Comparison of ENCODE assay signal across 8 cellular contexts in genomic region chr2:241659150-241659739, GRCh38. TPM values are rescaled to one million over a fixed set of nuclear protein-coding genes. Genes with fewer than 3 reads are reported as not detected.
DNase-seq lines count a peak whose midpoint lies in the region; ATAC-seq and TF ChIP-seq lines count a peak whose summit lies in the region.

No MANE protein-coding gene starts in this region.

- H3K27ac ChIP-seq in WERI-Rb-1 (no peak overlapping the region), uterus (no peak overlapping the region)

- H3K27me3 ChIP-seq in WERI-Rb-1 (ENCODE audit: insufficient read depth, low read depth, severe bottlenecking) (no peaks in the 10 kb centered on the region), uterus (no peaks in the 10 kb centered on the region)

- H3K4me3 ChIP-seq in NB4 (ENCODE audit: low read depth, low read length) (no peak overlapping the region), WERI-Rb-1 (ENCODE audit: low read depth, low read length) (no peak overlapping the region), uterus (no peak overlapping the region)

- DNase-seq in NCI-H1436 (lab: John Stamatoyannopoulos, UW), result peak; percentile 9
- no peak for DNase-seq in NCI-H1436 treated with DMSO at 0.1 percent for 48 hours (lab: John Stamatoyannopoulos, UW)
- peak; percentile 74 for DNase-seq in NB4 (ENCODE audit: low read depth)
- peak; percentile 66 for DNase-seq in WERI-Rb-1
- peak; percentile 64 to 78 for DNase-seq in erythroblast (lab: John Stamatoyannopoulos, UW)
- DNase-seq in myocyte (ENCODE audit: low read depth), result peak; percentile 78
- peak; percentile 59 to 66 for DNase-seq in uterus

- no peaks in the 10 kb centered on the region for H3K4me1 ChIP-seq in uterus

- TF ChIP-seq POLR2A in NB4 (IDR thresholded peaks at IDR 0.05; ENCODE audit: extremely low read depth, insufficient read length), result no peak
- no peak for TF ChIP-seq POLR2A in erythroblast (IDR thresholded peaks at IDR 0.05; ENCODE audit: low read length)
- TF ChIP-seq POLR2A in uterus (IDR thresholded peaks at IDR 0.05), result no peak

- intact Hi-C loops in uterus (cut with DNase I; ENCODE audit: low total_unique reads), result no loop called here

- no peak for ATAC-seq in HG02840 (IDR thresholded peaks at IDR 0.05; ENCODE audit: low FRiP score, unreplicated experiment)

- TF ChIP-seq CTCF in NB4 (IDR thresholded peaks at IDR 0.05; ENCODE audit: low read depth, low read length), result peak; percentile 66
- peak; percentile 76 for TF ChIP-seq CTCF in WERI-Rb-1 (IDR thresholded peaks at IDR 0.05; ENCODE audit: low read depth, low read length)
- TF ChIP-seq CTCF in uterus (IDR thresholded peaks at IDR 0.05), result peak; percentile 39 to 64 (median 52)

- H3K36me3 ChIP-seq in WERI-Rb-1 (peaks cover 56% of the 10 kb centered on the region), uterus (no peaks in the 10 kb centered on the region)

- H3K9me3 ChIP-seq in WERI-Rb-1 (ENCODE audit: severe bottlenecking) (no peaks in the 10 kb centered on the region), uterus (no peaks in the 10 kb centered on the region)

RNA-seq across cellular contexts. Expression of gene ATG4B, which starts 21.8 kb away (rescaled TPM):
- total RNA-seq in myocyte, result 92.4 and 95.2 TPM in 2 replicates
- polyA plus RNA-seq in myocyte (2012), result 99.3 TPM
- total RNA-seq in uterus, result 10 to 100 TPM; 14.4 to 99.8 (median 56.7) TPM

RNA-seq across cellular contexts. Expression of gene THAP4, which starts 22.3 kb away (rescaled TPM):
- 50.0 and 54.7 TPM in 2 replicates for total RNA-seq in myocyte
- 53.1 TPM for polyA plus RNA-seq in myocyte (2012)
- 10 to 100 TPM; 21.2 to 42.7 (median 28.9) TPM for total RNA-seq in uterus

RNA-seq across cellular contexts. Expression of gene DTYMK, which starts 27.4 kb away (rescaled TPM):
- 19.5 and 20.1 TPM in 2 replicates for total RNA-seq in myocyte
- 26.2 TPM for polyA plus RNA-seq in myocyte (2012)
- total RNA-seq in uterus, result 10 to 100 TPM in 1 of 4 donors, 1 to 10 TPM in 2, under 1 TPM in 1; 0.59 to 17.8 (median 8.4) TPM

RNA-seq across cellular contexts. Expression of gene ING5, which starts 42.6 kb away (rescaled TPM):
- total RNA-seq in myocyte (18.7 and 21.4 TPM in 2 replicates), uterus (10 to 100 TPM in 3 of 4 donors, 1 to 10 TPM in 1; 6.8 to 50.0 (median 27.9) TPM)
- polyA plus RNA-seq in myocyte (2012), result 23.5 TPM
